2 cellular contexts compared by ENCODE assay signal in genomic region chr1:237857455-237857854, GRCh38.
A peak's percentile ranks its signal among the peaks of the same experiment; 100 is the strongest.
TF ChIP-seq lines count a peak whose summit lies in the region.

No MANE protein-coding gene starts in this region.

TF ChIP-seq in liver, 16 proteins besides CTCF, POLR2A, EP300 and RAD21 (continued from another document):
- TF ChIP-seq RXRA (IDR thresholded peaks at IDR 0.05) (peak; percentile 14 to 25), TAF1 (conservative IDR thresholded peaks at IDR 0.05) (no peak), MAX (IDR thresholded peaks at IDR 0.05) (no peak), JUND (IDR thresholded peaks at IDR 0.05) (no peak), ZBTB33 (IDR thresholded peaks at IDR 0.05) (no peak), HNF4A (conservative IDR thresholded peaks at IDR 0.05) (peak; percentile 47 to 49), FOXA2 (IDR thresholded peaks at IDR 0.05) (peak; percentile 26), NR2F2 (IDR thresholded peaks at IDR 0.05) (no peak), FOXA1 (IDR thresholded peaks at IDR 0.05) (no peak), REST (IDR thresholded peaks at IDR 0.05) (no peak), HNF4G (IDR thresholded peaks at IDR 0.05) (no peak), GABPA (IDR thresholded peaks at IDR 0.05 in 1 of 2, conservative IDR thresholded peaks at IDR 0.05 in 1 of 2) (peak in 1 of 2 donors; percentile 59), ATF3 (IDR thresholded peaks at IDR 0.05) (no peak), EGR1 (IDR thresholded peaks at IDR 0.05; ENCODE audit: low read depth in 2 of 2) (no peak)

TF ChIP-seq in HepG2, 621 proteins besides CTCF, POLR2A, EP300 and RAD21 (continued from another document):
- TF ChIP-seq PBX2 (CRISPR knock-in tag; IDR thresholded peaks at IDR 0.05) (no peak), YY1 (IDR thresholded peaks at IDR 0.05; ENCODE audit: insufficient read depth, insufficient replicate concordance, low read depth, low read length) (no peak), RNF219 (CRISPR knock-in tag; IDR thresholded peaks at IDR 0.05) (no peak), POLR2G (IDR thresholded peaks at IDR 0.05; ENCODE audit: low read depth, low read length) (no peak), HOMEZ (CRISPR knock-in tag; IDR thresholded peaks at IDR 0.05; ENCODE audit: low read depth) (no peak), FLYWCH1 (CRISPR knock-in tag; IDR thresholded peaks at IDR 0.05) (no peak)
